8 cellular contexts compared by ENCODE assay signal in genomic region chr7:30164567-30164966, GRCh38. TPM values are rescaled to one million over a fixed set of nuclear protein-coding genes. Genes with fewer than 3 reads are reported as not detected.
DNase-seq lines count a peak whose midpoint lies in the region; ATAC-seq lines count a peak whose summit lies in the region.

No MANE protein-coding gene starts in this region.

- H3K27ac Mint-ChIP-seq in immature natural killer cell, result peak overlapping the region; percentile 60 to 94 (median 88)

- no peaks in the 10 kb centered on the region for H3K9me3 Mint-ChIP-seq in immature natural killer cell

- peaks cover 46 to 49% of the 10 kb centered on the region in 2 donors for H3K4me1 Mint-ChIP-seq in immature natural killer cell

- no peaks in the 10 kb centered on the region for H3K27me3 Mint-ChIP-seq in immature natural killer cell (ENCODE audit: low read depth in 3 of 3)

- ATAC-seq in HG02885 (IDR thresholded peaks at IDR 0.05; ENCODE audit: poor library complexity, unreplicated experiment) (peak; percentile 52), GM18519 (IDR thresholded peaks at IDR 0.05; ENCODE audit: low FRiP score, unreplicated experiment) (no peak), HG03175 (IDR thresholded peaks at IDR 0.05; ENCODE audit: unreplicated experiment) (no peak)

- H3K4me3 Mint-ChIP-seq in immature natural killer cell, result peak overlapping the region; percentile 10 to 76 (median 64)

- H3K36me3 Mint-ChIP-seq in immature natural killer cell, result peaks cover 0 to 8% (median 0%) of the 10 kb centered on the region in 3 donors

- DNase-seq in DMS114 treated with DMSO at 0.1 percent for 48 hours (lab: John Stamatoyannopoulos, UW; ENCODE audit: unreplicated experiment) (peak; percentile 29), NCI-H69 (lab: John Stamatoyannopoulos, UW) (peak; percentile 86), astrocyte of the hippocampus (ENCODE audit: low read depth, low spot score) (peak; percentile 75), immature natural killer cell (peak in 2 of 3 donors; percentile 34 to 41)

- peak overlapping the region; percentile 30 for H3K27ac ChIP-seq in temporal lobe (ENCODE audit: low read depth, low read length)

RNA-seq across cellular contexts. Expression of gene MTURN, which starts 29.8 kb away (rescaled TPM):
- 10 to 100 TPM in 1 of 3 donors, 1 to 10 TPM in 2; 7.1 to 11.0 (median 7.2) TPM for polyA plus RNA-seq in immature natural killer cell
- 281 TPM for total RNA-seq in temporal lobe

Comparison
In these comparisons a context has a peak if more than half of its experiments do, and no peak if none do; other contexts are left out.
1. DNase-seq: peak in every context shown above with its lines; median percentile 86 in NCI-H69; 75 in astrocyte of the hippocampus; 38 in immature natural killer cell; 29 in DMS114 treated with DMSO at 0.1 percent for 48 hours.